In the genomic region with DNA sequence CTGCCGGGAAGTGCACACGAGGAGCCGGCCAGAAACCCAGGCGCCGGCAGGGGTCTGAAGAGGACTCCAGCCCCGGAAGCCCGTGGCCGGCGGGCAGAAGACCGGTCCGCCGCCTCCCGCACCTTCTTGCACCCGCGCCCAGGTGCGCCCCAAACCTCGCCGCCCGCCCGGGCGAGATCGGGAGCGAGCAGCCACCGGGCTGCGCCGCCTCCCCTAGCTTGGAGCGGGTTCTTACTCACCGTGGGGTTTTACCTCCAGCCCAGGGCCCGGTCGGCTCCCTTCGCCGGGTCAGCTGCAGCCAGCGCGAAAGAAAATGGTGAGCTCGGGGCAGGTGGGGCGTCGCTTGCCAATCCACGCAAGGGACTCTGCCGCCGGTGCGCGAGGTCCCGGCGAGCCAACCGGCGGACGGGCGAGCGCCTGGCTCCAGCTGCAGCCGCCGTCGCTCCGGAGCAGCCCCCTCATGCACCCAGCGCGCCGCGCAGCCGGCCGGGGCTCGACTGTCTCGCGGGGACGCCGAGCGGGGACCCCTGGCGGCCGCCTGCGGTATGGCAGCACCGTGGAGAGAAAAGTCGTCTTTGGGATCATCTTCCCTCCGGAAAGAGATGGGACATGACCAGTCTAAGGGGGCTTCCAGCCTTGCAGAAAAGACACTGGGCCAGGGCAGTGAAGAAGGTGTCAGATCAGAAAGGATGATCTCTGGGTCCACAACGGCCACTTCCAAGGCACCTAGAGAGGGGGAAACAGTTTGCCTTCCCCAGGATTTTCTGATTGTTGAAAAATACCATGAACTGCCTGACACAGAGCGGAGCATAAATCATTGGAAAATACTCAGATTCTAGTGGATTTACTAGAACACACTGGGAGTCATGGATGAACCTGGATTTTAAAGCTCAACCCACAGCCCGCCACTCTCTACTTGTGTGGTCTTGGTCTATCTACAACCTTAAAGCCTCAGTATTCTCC, we compare ENCODE assay signal across 8 cellular contexts. TPM values are rescaled to one million over a fixed set of nuclear protein-coding genes. Genes with fewer than 3 reads are reported as not detected.
DNase-seq lines count a peak whose midpoint lies in the region; ATAC-seq and TF ChIP-seq lines count a peak whose summit lies in the region.

A gene (minus strand): TSS at position 499 of the 963 bp plus-strand sequence. CDS start 74,264 bp downstream, outside the sequence.

- peak within 1 kb of the TSS; percentile 91 for H3K27ac Mint-ChIP-seq in activated B cell treated with CpG ODN at 0.5 μM for 24 hours

- in situ Hi-C loops in GM13976 (cut with MboI; ENCODE audit: low sequenced_read_pairs, unreplicated experiment) (loop anchor here (5.0 kb wide), 1 partner anchor 182 kb away; no protein-coding TSS in a partner anchor), mammary epithelial cell (cut with MboI; ENCODE audit: low sequenced_read_pairs in 2 of 2) (loop anchor here (5.0 to 10.0 kb wide), 2 partner anchors 95 to 197 kb away; no protein-coding TSS in a partner anchor)

- dilution Hi-C loops in mammary epithelial cell (cut with HindIII; ENCODE audit: low sequenced_read_pairs), result loop anchor here (5.0 kb wide), 1 partner anchor 197 kb away; no protein-coding TSS in a partner anchor

- H3K9ac ChIP-seq in mammary epithelial cell (ENCODE audit: insufficient read depth, low read length), result peak within 1 kb of the TSS; percentile 96

- H3K4me1 Mint-ChIP-seq in activated B cell treated with CpG ODN at 0.5 μM for 24 hours, result peaks cover 43% of the 10 kb centered on the region

- H3K27me3 ChIP-seq in mammary epithelial cell (ENCODE audit: insufficient read depth, low read length) (no peaks in the 10 kb centered on the region), spleen (replicated peaks in 1 of 7) (peaks cover 0 to 20% (median 0%) of the 10 kb centered on the region in 7 donors)

- H2AFZ ChIP-seq in mammary epithelial cell (ENCODE audit: low read depth, low read length), result peak within 1 kb of the TSS; percentile 87

- peak within 1 kb of the TSS; percentile 98 for H3K27ac ChIP-seq in mammary epithelial cell (ENCODE audit: insufficient read depth, low read depth, low read length)
- peak within 1 kb of the TSS; percentile 78 to 95 (median 90) for H3K27ac ChIP-seq in spleen

- H3K4me2 ChIP-seq in mammary epithelial cell (ENCODE audit: insufficient read depth, low read depth, low read length), result peak within 1 kb of the TSS; percentile 81

- H3K9me3 Mint-ChIP-seq in activated B cell treated with CpG ODN at 0.5 μM for 24 hours, result no peaks in the 10 kb centered on the region

- H3K4me1 ChIP-seq in mammary epithelial cell (ENCODE audit: insufficient read depth, low read length) (peaks cover 31% of the 10 kb centered on the region), spleen (peaks cover 7 to 85% (median 50%) of the 10 kb centered on the region in 6 donors)

- H4K20me1 ChIP-seq in mammary epithelial cell (ENCODE audit: insufficient read depth, low read length), result no peaks in the 10 kb centered on the region

- peak; percentile 85 for DNase-seq in GM13976 (ENCODE audit: low spot score)
- peak; percentile 41 for DNase-seq in NCI-H1694 (lab: John Stamatoyannopoulos, UW)
- DNase-seq in activated B cell treated with CpG ODN at 0.5 μM for 24 hours, result peak; percentile 82
- peak; percentile 71 for DNase-seq in mammary epithelial cell
- peak; percentile 88 for DNase-seq in inferior parietal cortex (ENCODE audit: extremely low spot score)
- peak; percentile 97 for DNase-seq in spleen
- no peak for DNase-seq in NK-92 (lab: John Stamatoyannopoulos, UW; ENCODE audit: unreplicated experiment)

- peak; percentile 84 for TF ChIP-seq CTCF in GM13976 (IDR thresholded peaks at IDR 0.05; ENCODE audit: borderline replicate concordance, control extremely low read depth, extremely low read depth, insufficient read depth, missing control alignments)
- TF ChIP-seq CTCF in activated B cell treated with CpG ODN at 0.5 μM for 24 hours (IDR thresholded peaks at IDR 0.05), result peak; percentile 23
- peak; percentile 52 to 86 for TF ChIP-seq CTCF in mammary epithelial cell (conservative IDR thresholded peaks at IDR 0.05 in 1 of 2, IDR thresholded peaks at IDR 0.05 in 1 of 2; ENCODE audit: extremely low read depth in 1 of 2, insufficient read depth in 1 of 2, low read depth in 1 of 2, low read length in 2 of 2)
- TF ChIP-seq CTCF in spleen (IDR thresholded peaks at IDR 0.05 in 8 of 11, conservative IDR thresholded peaks at IDR 0.05 in 3 of 11), result peak; percentile 80 to 98 (median 92)

- peak within 1 kb of the TSS; percentile 95 for H3K4me3 Mint-ChIP-seq in activated B cell treated with CpG ODN at 0.5 μM for 24 hours

- H3K27me3 Mint-ChIP-seq in activated B cell treated with CpG ODN at 0.5 μM for 24 hours, result no peaks in the 10 kb centered on the region

- H3K36me3 ChIP-seq in mammary epithelial cell (ENCODE audit: insufficient read depth, low read length) (no peaks in the 10 kb centered on the region), spleen (no peaks in the 10 kb centered on the region)

- peaks cover 52% of the 10 kb centered on the region for H3K79me2 ChIP-seq in mammary epithelial cell (ENCODE audit: insufficient read depth, low read length)

- peaks cover 6% of the 10 kb centered on the region for H3K36me3 Mint-ChIP-seq in activated B cell treated with CpG ODN at 0.5 μM for 24 hours (ENCODE audit: low read depth)

- no peak for TF ChIP-seq POLR2A in spleen (IDR thresholded peaks at IDR 0.05)

- ATAC-seq in HG02798 (IDR thresholded peaks at IDR 0.05; ENCODE audit: poor library complexity, unreplicated experiment) (peak; percentile 89), activated B cell treated with CpG ODN at 0.5 μM for 24 hours (ENCODE audit: low read depth) (peak; percentile 76)

- CTCF ChIA-PET in activated B cell treated with CpG ODN at 0.5 μM for 24 hours (lab: Charles Lee), result interaction anchor here (0.6 to 5.4 kb wide), 32 partner anchors 14 to 573 kb away, joined by 3 to 201 read pairs (median 4); a partner anchor contains a TSS
- CTCF ChIA-PET in mammary epithelial cell (lab: Charles Lee; ENCODE audit: low non-redundant PET), result interaction anchor here (0.6 to 0.8 kb wide), 2 partner anchors 12 to 196 kb away, joined by 3 to 7 read pairs; no protein-coding TSS in a partner anchor

- no TSS peak for BruUV-seq in mammary epithelial cell (replicated peaks; lab: Mats Ljungman, UMichigan)

- H3K9me3 ChIP-seq in mammary epithelial cell (replicated peaks; ENCODE audit: insufficient read depth, low read length) (no peaks in the 10 kb centered on the region), spleen (no peaks in the 10 kb centered on the region)

- intact Hi-C loops in activated B cell treated with CpG ODN at 0.5 μM for 24 hours (cut with micrococcal nuclease), result loop anchor here (1.0 to 2.0 kb wide), 10 partner anchors 19 to 196 kb away; a partner anchor contains a TSS
- intact Hi-C loops in mammary epithelial cell (cut with micrococcal nuclease), result loop anchor here (1.0 to 10.0 kb wide), 9 partner anchors 19 to 545 kb away; a partner anchor contains a TSS
- intact Hi-C loops in spleen (cut with DNase I; ENCODE audit: low total_unique reads), result loop anchor here (5.0 kb wide), 1 partner anchor 197 kb away; no protein-coding TSS in a partner anchor

- POLR2A ChIA-PET in activated B cell treated with CpG ODN at 0.5 μM for 24 hours (lab: Charles Lee), result interaction anchor here (0.7 to 3.8 kb wide), 11 partner anchors 37 to 197 kb away, joined by 3 to 38 read pairs (median 5); no protein-coding TSS in a partner anchor

- WGBS in mammary epithelial cell (ENCODE audit: low coverage, missing lambda C conversion rate), result 9% methylated on average over 22 of the region's 74 CpGs
- 3 to 5% (median 3%) methylated on average over 42 to 74 of the region's 74 CpGs for WGBS in spleen, 5 donors

- H3K4me3 ChIP-seq in mammary epithelial cell (replicated peaks in 1 of 3; ENCODE audit: insufficient read depth in 1 of 3, low read depth in 2 of 3, low read length in 3 of 3), result peak within 1 kb of the TSS; percentile 68 to 91 (median 71)
- H3K4me3 ChIP-seq in spleen, result peak within 1 kb of the TSS; percentile 70 to 93 (median 82)

RNA-seq across cellular contexts. Expression of the gene that starts here (rescaled TPM):
- total RNA-seq in activated B cell treated with CpG ODN at 0.5 μM for 24 hours, result 7.3 and 10.0 TPM in 2 replicates
- 10 to 100 TPM; 18.8 to 19.3 TPM for total RNA-seq in mammary epithelial cell
- 14.9 TPM for polyA plus RNA-seq in mammary epithelial cell
- 27.4 TPM for polyA minus RNA-seq in mammary epithelial cell
- total RNA-seq in spleen, result 10 to 100 TPM; 14.0 to 27.7 (median 21.9) TPM
- polyA plus RNA-seq in spleen, result 10 to 100 TPM in 2 of 3 donors, 1 to 10 TPM in 1; 9.4 to 12.6 (median 10.9) TPM

Comparison
In these comparisons a context has a peak if more than half of its experiments do, and no peak if none do; other contexts are left out.
1. CTCF ChIP-seq: peak in every context shown above with its lines; median percentile 92 in spleen; 84 in GM13976; 69 in mammary epithelial cell; 23 in activated B cell treated with CpG ODN at 0.5 μM for 24 hours.